Comparison of ENCODE assay signal across 28 cellular contexts in the genomic region with DNA sequence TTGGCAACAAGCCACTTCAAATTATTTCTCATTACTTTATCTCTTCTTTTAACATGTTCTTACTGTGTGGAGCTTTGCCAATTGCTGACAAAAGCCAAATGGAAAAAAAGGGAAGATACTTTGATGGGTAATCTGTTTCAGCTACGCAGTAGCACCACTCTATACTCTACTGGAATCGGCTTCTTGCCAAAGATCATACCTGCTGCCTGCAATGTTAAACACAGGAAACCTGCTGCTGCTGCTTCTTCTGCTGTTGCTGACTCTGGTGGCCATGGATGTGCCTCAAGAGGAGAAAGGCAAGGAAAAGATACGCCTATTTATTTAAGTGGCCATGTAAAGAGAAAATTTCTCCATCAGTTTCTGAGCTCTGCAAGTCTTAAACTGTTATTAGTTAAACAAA.
"Had no signal": no experiment of that assay in that cellular context is flagged by ENCODE, and none has a peak within 500 bp of the region (broad histone marks: within the 10 kb centered on the region; RNA-seq: fewer than 3 reads in every experiment).

No MANE protein-coding gene starts in this region.

- H3K4me1 ChIP-seq: breast epithelium, heart left ventricle, left lung, lower lobe of right lung, parathyroid adenoma, psoas muscle, sigmoid colon, uterus had no signal

- H3K27me3 ChIP-seq: breast epithelium, heart left ventricle, left lung, sigmoid colon, uterus had no signal

- DNase-seq: activated CD4-positive, alpha-beta T cell treated with anti-CD3 and anti-CD28 coated beads for 1 hour; activated CD4-positive, alpha-beta T cell treated with anti-CD3 and anti-CD28 coated beads, Interleukin-2, amount 50 U/mL, for 1 hour; activated CD8-positive, alpha-beta T cell treated with anti-CD3 and anti-CD28 coated beads for 36 hours; activated naive CD8-positive, alpha-beta T cell treated with anti-CD3 and anti-CD28 coated beads, Interleukin-2, amount 50 U/mL, for 24 hours; activated T-cell treated with anti-CD3 and anti-CD28 coated beads, Interleukin-2, amount 50 U/mL, for 4 hours; endodermal cell; foreskin fibroblast; heart left ventricle; hypothalamus; immature natural killer cell; kidney; left lung; lower lobe of right lung; mesenchymal stem cell; naive thymus-derived CD8-positive, alpha-beta T cell; occipital lobe; psoas muscle; sigmoid colon; small intestine; stimulated activated CD4-positive, alpha-beta T cell treated with anti-CD3 and anti-CD28 coated beads, Interleukin-4, amount 100 ng/mL, for 24 hours; trophoblast cell; uterus had no signal

- H3K4me3 ChIP-seq: breast epithelium, heart left ventricle, left lung, lower lobe of right lung, psoas muscle, sigmoid colon, thoracic aorta, uterus had no signal

- H3K36me3 ChIP-seq: breast epithelium, heart left ventricle, left lung, lower lobe of right lung, sigmoid colon, thoracic aorta, uterus had no signal

- ATAC-seq: activated CD8-positive, alpha-beta T cell treated with anti-CD3 and anti-CD28 coated beads for 36 hours; activated naive CD8-positive, alpha-beta T cell treated with anti-CD3 and anti-CD28 coated beads, Interleukin-2, amount 50 U/mL, for 24 hours; activated T-cell treated with anti-CD3 and anti-CD28 coated beads, Interleukin-2, amount 50 U/mL, for 4 hours; esophagus mucosa; heart left ventricle; left lung; lower lobe of right lung; naive thymus-derived CD8-positive, alpha-beta T cell; psoas muscle; stimulated activated effector memory CD8-positive, alpha-beta T cell treated with anti-CD3 and anti-CD28 coated beads, Interleukin-12 subunit alpha, Interleukin-12 subunit beta, amount 100 ng/mL, for 72 hours; WTC11 had no signal

- H3K9me3 ChIP-seq: breast epithelium, heart left ventricle, left lung, lower lobe of right lung, psoas muscle, sigmoid colon, thoracic aorta, uterus had no signal
